ENCODE assay signal across 1 cellular context in the genomic region with DNA sequence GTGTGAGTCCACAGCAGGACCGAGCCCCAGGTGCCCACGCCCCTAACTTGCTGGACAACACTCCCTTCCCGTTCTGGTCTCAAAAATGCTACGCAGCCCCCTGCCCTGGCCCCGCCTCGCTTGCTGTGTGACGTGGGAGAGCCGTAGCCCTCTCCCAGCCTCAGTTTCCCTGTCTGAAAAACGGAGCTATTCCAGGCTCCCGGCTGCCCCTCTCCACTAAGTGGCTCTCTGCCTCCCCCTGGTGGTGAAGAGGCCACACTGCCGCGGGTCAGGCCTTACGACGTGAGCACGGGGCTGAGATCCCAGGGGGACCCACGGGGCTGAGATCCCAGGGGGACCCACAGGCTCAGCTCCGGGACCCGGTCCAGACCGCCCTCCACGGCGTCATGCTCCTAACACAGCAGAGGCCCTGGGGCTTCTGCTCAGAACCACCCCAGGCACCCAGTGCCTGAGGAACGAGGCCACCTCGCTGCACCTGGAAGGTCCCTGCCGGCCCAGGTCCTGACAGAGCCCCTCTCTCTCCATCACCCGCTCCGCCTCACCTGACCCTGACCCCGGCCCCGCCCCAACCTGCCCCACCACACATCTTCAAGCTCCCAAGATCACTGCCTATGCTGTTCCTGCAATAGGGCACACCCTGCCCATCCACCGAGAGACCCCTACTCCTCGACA.
TF ChIP-seq lines count a peak whose summit lies in the region.

No MANE protein-coding gene starts in this region.

TF ChIP-seq in HEK293T, 16 proteins besides CTCF, POLR2A, EP300 and RAD21:
- TF ChIP-seq, protein P1, sequence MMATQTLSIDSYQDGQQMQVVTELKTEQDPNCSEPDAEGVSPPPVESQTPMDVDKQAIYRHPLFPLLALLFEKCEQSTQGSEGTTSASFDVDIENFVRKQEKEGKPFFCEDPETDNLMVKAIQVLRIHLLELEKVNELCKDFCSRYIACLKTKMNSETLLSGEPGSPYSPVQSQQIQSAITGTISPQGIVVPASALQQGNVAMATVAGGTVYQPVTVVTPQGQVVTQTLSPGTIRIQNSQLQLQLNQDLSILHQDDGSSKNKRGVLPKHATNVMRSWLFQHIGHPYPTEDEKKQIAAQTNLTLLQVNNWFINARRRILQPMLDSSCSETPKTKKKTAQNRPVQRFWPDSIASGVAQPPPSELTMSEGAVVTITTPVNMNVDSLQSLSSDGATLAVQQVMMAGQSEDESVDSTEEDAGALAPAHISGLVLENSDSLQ (IDR thresholded peaks at IDR 0.05), result no peak
- no peak for TF ChIP-seq ARNT (IDR thresholded peaks at IDR 0.05)
- no peak for TF ChIP-seq TARDBP (IDR thresholded peaks at IDR 0.05)
- no peak for TF ChIP-seq FOXA1 (IDR thresholded peaks at IDR 0.05)
- TF ChIP-seq LEF1 (IDR thresholded peaks at IDR 0.05; ENCODE audit: borderline replicate concordance), result no peak
- no peak for TF ChIP-seq NFRKB (IDR thresholded peaks at IDR 0.05)
- TF ChIP-seq SUZ12 (IDR thresholded peaks at IDR 0.05), result no peak
- no peak for TF ChIP-seq L3MBTL2 (conservative IDR thresholded peaks at IDR 0.05)
- no peak for TF ChIP-seq FOXK2 (IDR thresholded peaks at IDR 0.05)
